In genomic region chr17:80955673-80956306, GRCh38 we compare ENCODE assay signal across 21 cellular contexts. TPM values are rescaled to one million over a fixed set of nuclear protein-coding genes. Genes with fewer than 3 reads are reported as not detected.
DNase-seq lines count a peak whose midpoint lies in the region; ATAC-seq and TF ChIP-seq lines count a peak whose summit lies in the region.
"Had no signal": no experiment of that assay in that cellular context is flagged by ENCODE, and none has a peak within 500 bp of the region (broad histone marks: within the 10 kb centered on the region; RNA-seq: fewer than 3 reads in every experiment).

No MANE protein-coding gene starts in this region.

- ATAC-seq in left ventricle myocardium superior (no peak), heart right ventricle (no peak), naive B cell (ENCODE audit: low read depth in 2 of 2) (peak; percentile 83 to 86)
- ATAC-seq: stimulated activated effector memory CD8-positive, alpha-beta T cell treated with anti-CD3 and anti-CD28 coated beads, Interleukin-12 subunit alpha, Interleukin-12 subunit beta, amount 100 ng/mL, for 72 hours had no signal

- no peaks in the 10 kb centered on the region for H3K36me3 Mint-ChIP-seq in naive B cell
- no peaks in the 10 kb centered on the region for H3K36me3 Mint-ChIP-seq in activated T-helper 1 cell treated with anti-CD3 and anti-CD28 coated beads, Interleukin-12 subunit alpha, Interleukin-12 subunit beta, Interleukin-2, Interleukin-4 antibody, amounts not matched to agents 30 ng/mL and 10 ng/mL and 1 ng/mL, durations not matched to agents 14 hours and 24 hours and 36 hours (ENCODE audit: low read depth)

- WGBS in heart right ventricle, 2 donors = 90 to 91% methylated on average over 16 of the region's 16 CpGs

- no peaks in the 10 kb centered on the region for H3K9me3 Mint-ChIP-seq in naive B cell
- no peaks in the 10 kb centered on the region for H3K9me3 Mint-ChIP-seq in activated T-helper 1 cell treated with anti-CD3 and anti-CD28 coated beads, Interleukin-12 subunit alpha, Interleukin-12 subunit beta, Interleukin-2, Interleukin-4 antibody, amounts not matched to agents 30 ng/mL and 10 ng/mL and 1 ng/mL, durations not matched to agents 14 hours and 24 hours and 36 hours
- H3K9me3 Mint-ChIP-seq: activated T-helper 2 cell treated with anti-CD3 and anti-CD28 coated beads, Interferon-gamma antibody, Interleukin-2, Interleukin-4, amounts not matched to agents 10 μg/mL and 5 μg/mL and 100 μg/mL, durations not matched to agents 14 hours and 24 hours and 36 hours; HFFc6; stimulated activated effector memory CD8-positive, alpha-beta T cell treated with anti-CD3 and anti-CD28 coated beads, Interleukin-12 subunit alpha, Interleukin-12 subunit beta, amount 100 ng/mL, for 72 hours had no signal

- H3K4me1 ChIP-seq in heart right ventricle (peaks cover 14 to 25% (median 22%) of the 10 kb centered on the region in 9 donors), uterus (peaks cover 5 to 20% of the 10 kb centered on the region in 2 donors)

- H3K27ac Mint-ChIP-seq in naive B cell = peak overlapping the region; percentile 86 to 99 (median 94)
- no peak overlapping the region for H3K27ac Mint-ChIP-seq in activated T-helper 1 cell treated with anti-CD3 and anti-CD28 coated beads, Interleukin-12 subunit alpha, Interleukin-12 subunit beta, Interleukin-2, Interleukin-4 antibody, amounts not matched to agents 30 ng/mL and 10 ng/mL and 1 ng/mL, durations not matched to agents 14 hours and 24 hours and 36 hours
- H3K27ac Mint-ChIP-seq: activated T-helper 2 cell treated with anti-CD3 and anti-CD28 coated beads, Interferon-gamma antibody, Interleukin-2, Interleukin-4, amounts not matched to agents 10 μg/mL and 5 μg/mL and 100 μg/mL, durations not matched to agents 14 hours and 24 hours and 36 hours; CD4-positive, CD25-positive, alpha-beta regulatory T cell; HFFc6 had no signal

- no peaks in the 10 kb centered on the region for H3K27me3 Mint-ChIP-seq in naive B cell
- H3K27me3 Mint-ChIP-seq in activated T-helper 1 cell treated with anti-CD3 and anti-CD28 coated beads, Interleukin-12 subunit alpha, Interleukin-12 subunit beta, Interleukin-2, Interleukin-4 antibody, amounts not matched to agents 30 ng/mL and 10 ng/mL and 1 ng/mL, durations not matched to agents 14 hours and 24 hours and 36 hours (ENCODE audit: insufficient read depth) = no peaks in the 10 kb centered on the region
- H3K27me3 Mint-ChIP-seq: CD4-positive, CD25-positive, alpha-beta regulatory T cell had no signal

- TF ChIP-seq POLR2A in uterus (IDR thresholded peaks at IDR 0.05) = no peak

- H3K9me3 ChIP-seq in heart right ventricle (no peaks in the 10 kb centered on the region), WERI-Rb-1 (ENCODE audit: severe bottlenecking) (no peaks in the 10 kb centered on the region), uterus (no peaks in the 10 kb centered on the region)
- H3K9me3 ChIP-seq: testis, vagina had no signal

- H3K27ac ChIP-seq in heart right ventricle (no peak overlapping the region), WERI-Rb-1 (no peak overlapping the region), uterus (no peak overlapping the region)
- H3K27ac ChIP-seq: KMS-11, testis, vagina had no signal

- intact Hi-C loops in left ventricle myocardium superior (cut with micrococcal nuclease) = no loop called here
- intact Hi-C loops in heart right ventricle (cut with DNase I) = no loop called here
- intact Hi-C loops in uterus (cut with DNase I; ENCODE audit: low total_unique reads) = no loop called here
- intact Hi-C loops in activated T-helper 1 cell treated with anti-CD3 and anti-CD28 coated beads, Interleukin-12 subunit alpha, Interleukin-12 subunit beta, Interleukin-2, Interleukin-4 antibody, amounts not matched to agents 30 ng/mL and 10 ng/mL and 1 ng/mL, durations not matched to agents 14 hours and 24 hours and 36 hours (cut with micrococcal nuclease) = no loop called here

- TF ChIP-seq CTCF in heart right ventricle (IDR thresholded peaks at IDR 0.05) = no peak
- TF ChIP-seq CTCF in WERI-Rb-1 (IDR thresholded peaks at IDR 0.05; ENCODE audit: low read depth, low read length) = peak; percentile 16; the same call in 1 of the 2 replicates
- TF ChIP-seq CTCF in uterus (IDR thresholded peaks at IDR 0.05) = no peak

- peaks cover 0 to 27% (median 0%) of the 10 kb centered on the region in 9 donors for H3K36me3 ChIP-seq in heart right ventricle
- H3K36me3 ChIP-seq in WERI-Rb-1 = peaks cover 34% of the 10 kb centered on the region
- no peaks in the 10 kb centered on the region for H3K36me3 ChIP-seq in uterus

- peak overlapping the region in 7 of 8 donors; percentile 12 to 86 (median 57) for H3K4me3 Mint-ChIP-seq in naive B cell
- no peak overlapping the region for H3K4me3 Mint-ChIP-seq in activated T-helper 1 cell treated with anti-CD3 and anti-CD28 coated beads, Interleukin-12 subunit alpha, Interleukin-12 subunit beta, Interleukin-2, Interleukin-4 antibody, amounts not matched to agents 30 ng/mL and 10 ng/mL and 1 ng/mL, durations not matched to agents 14 hours and 24 hours and 36 hours
- H3K4me3 Mint-ChIP-seq: CD4-positive, CD25-positive, alpha-beta regulatory T cell; HFFc6; stimulated activated effector memory CD8-positive, alpha-beta T cell treated with anti-CD3 and anti-CD28 coated beads, Interleukin-12 subunit alpha, Interleukin-12 subunit beta, amount 100 ng/mL, for 72 hours had no signal

- H3K4me1 Mint-ChIP-seq in naive B cell = peaks cover 22 to 46% (median 36%) of the 10 kb centered on the region in 3 donors
- H3K4me1 Mint-ChIP-seq in activated T-helper 1 cell treated with anti-CD3 and anti-CD28 coated beads, Interleukin-12 subunit alpha, Interleukin-12 subunit beta, Interleukin-2, Interleukin-4 antibody, amounts not matched to agents 30 ng/mL and 10 ng/mL and 1 ng/mL, durations not matched to agents 14 hours and 24 hours and 36 hours (ENCODE audit: low read depth) = no peaks in the 10 kb centered on the region
- H3K4me1 Mint-ChIP-seq: CD4-positive, CD25-positive, alpha-beta regulatory T cell; stimulated activated effector memory CD8-positive, alpha-beta T cell treated with anti-CD3 and anti-CD28 coated beads, Interleukin-12 subunit alpha, Interleukin-12 subunit beta, amount 100 ng/mL, for 72 hours had no signal

- H3K27me3 ChIP-seq in heart right ventricle = no peaks in the 10 kb centered on the region
- H3K27me3 ChIP-seq in WERI-Rb-1 (ENCODE audit: insufficient read depth, low read depth, severe bottlenecking) = no peaks in the 10 kb centered on the region
- H3K27me3 ChIP-seq in uterus = no peaks in the 10 kb centered on the region
- H3K27me3 ChIP-seq: testis, vagina had no signal

- peak; percentile 12 for DNase-seq in left ventricle myocardium superior
- no peak for DNase-seq in heart right ventricle
- DNase-seq in WERI-Rb-1 = no peak
- DNase-seq in naive B cell = peak; percentile 56
- DNase-seq in uterus = peak; percentile 10
- DNase-seq in NOMO-1 treated with DMSO at 0.1 percent for 48 hours (lab: John Stamatoyannopoulos, UW; ENCODE audit: unreplicated experiment) = no peak
- no peak for DNase-seq in medulla oblongata (ENCODE audit: extremely low spot score)
- DNase-seq in activated T-helper 1 cell treated with anti-CD3 and anti-CD28 coated beads, Interleukin-12 subunit alpha, Interleukin-12 subunit beta, Interleukin-2, Interleukin-4 antibody, amounts not matched to agents 30 ng/mL and 10 ng/mL and 1 ng/mL, durations not matched to agents 14 hours and 24 hours and 36 hours (ENCODE audit: low spot score) = no peak
- DNase-seq: ACHN; activated CD4-positive, alpha-beta T cell treated with anti-CD3 and anti-CD28 coated beads for 48 hours; CD4-positive, CD25-positive, alpha-beta regulatory T cell; cerebellar nuclear complex; HFFc6; NCI-H1436 treated with DMSO at 0.1 percent for 48 hours; NCI-H510A; stimulated activated CD4-positive, alpha-beta T cell treated with anti-CD3 and anti-CD28 coated beads, Interleukin-2, amount 100 ng/mL, for 48 hours; testis had no signal

- no peak overlapping the region for H3K4me3 ChIP-seq in heart right ventricle
- no peak overlapping the region for H3K4me3 ChIP-seq in WERI-Rb-1 (ENCODE audit: low read depth, low read length)
- no peak overlapping the region for H3K4me3 ChIP-seq in uterus
- H3K4me3 ChIP-seq: testis, vagina had no signal

RNA-seq across cellular contexts. Expression of gene CHMP6, which starts 35.9 kb away (rescaled TPM):
- total RNA-seq in left ventricle myocardium superior (19.5 TPM), heart right ventricle (10 to 100 TPM; 17.5 to 26.4 (median 22.1) TPM), uterus (10 to 100 TPM in 3 of 4 donors, 1 to 10 TPM in 1; 3.6 to 33.2 (median 19.8) TPM)
- polyA plus RNA-seq in heart right ventricle (10 to 100 TPM; 23.8 to 30.6 TPM), naive B cell (ENCODE audit: low read depth in 6 of 6) (10 to 100 TPM; 38.8 to 51.8 (median 43.5) TPM)
- 36.6 and 43.5 TPM in 2 replicates for total RNA-seq in activated T-helper 1 cell treated with anti-CD3 and anti-CD28 coated beads, Interleukin-12 subunit alpha, Interleukin-12 subunit beta, Interleukin-2, Interleukin-4 antibody, amounts not matched to agents 30 ng/mL and 10 ng/mL and 1 ng/mL, durations not matched to agents 14 hours and 24 hours and 36 hours

Comparison
In these comparisons a context has a peak if more than half of its experiments do, and no peak if none do; other contexts are left out.
1. DNase-seq: peak in left ventricle myocardium superior (single experiment), naive B cell (single experiment) and uterus (2 of 2); none in heart right ventricle (0 of 2), WERI-Rb-1 (single experiment), NOMO-1 treated with DMSO at 0.1 percent for 48 hours (single experiment), medulla oblongata (single experiment) and activated T-helper 1 cell treated with anti-CD3 and anti-CD28 coated beads, Interleukin-12 subunit alpha, Interleukin-12 subunit beta, Interleukin-2, Interleukin-4 antibody, amounts not matched to agents 30 ng/mL and 10 ng/mL and 1 ng/mL, durations not matched to agents 14 hours and 24 hours and 36 hours (single experiment).
2. ATAC-seq: peak in naive B cell (2 of 2); none in left ventricle myocardium superior (single experiment) and heart right ventricle (0 of 8).